ENCODE assay signal across 1 cellular context in the genomic region with DNA sequence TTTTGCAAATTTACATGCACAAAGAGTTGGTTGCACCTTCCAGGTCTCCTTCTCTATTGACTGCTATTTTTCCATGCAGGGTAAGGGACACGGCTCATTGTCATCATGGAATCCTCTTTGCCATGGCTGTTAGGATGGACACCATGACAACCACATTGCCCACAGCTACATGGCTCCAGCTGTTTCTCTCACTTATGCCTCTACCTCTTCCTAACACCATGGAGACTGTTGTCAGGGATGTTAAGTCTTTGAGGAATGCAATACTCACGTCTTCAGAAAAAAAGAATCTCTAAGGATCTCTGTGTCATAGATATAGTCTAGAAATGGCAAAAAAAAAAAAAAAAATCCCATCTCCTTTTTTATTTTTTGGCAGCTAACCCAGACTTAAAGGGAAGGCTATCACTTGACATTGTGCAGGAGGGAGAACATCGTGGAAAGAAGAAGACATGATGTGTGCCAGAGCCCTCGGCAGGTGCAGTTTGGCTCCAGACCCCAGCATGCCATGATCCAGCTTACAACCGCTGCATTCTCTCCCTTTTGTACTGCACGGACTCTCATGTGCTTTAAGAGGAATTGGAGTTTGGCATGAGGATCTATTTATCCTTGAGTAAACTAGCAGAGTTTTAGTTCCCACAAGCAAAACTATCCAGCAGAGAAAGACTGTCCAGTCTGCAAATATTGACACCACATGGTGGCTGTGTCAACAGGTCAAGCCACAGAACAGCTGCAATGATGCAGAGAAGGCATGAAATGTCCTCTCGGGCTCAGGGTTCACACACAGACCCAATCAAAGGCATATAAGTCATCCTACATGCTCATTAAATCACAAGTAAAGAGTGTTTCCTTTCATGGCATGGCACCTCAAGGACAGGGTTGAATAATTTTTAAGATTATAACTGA.
TF ChIP-seq lines count a peak whose summit lies in the region.

No MANE protein-coding gene starts in this region.

TF ChIP-seq in HepG2, 621 proteins besides CTCF, POLR2A, EP300 and RAD21 (continued from another document and continues in another):
- TF ChIP-seq, protein P1, sequence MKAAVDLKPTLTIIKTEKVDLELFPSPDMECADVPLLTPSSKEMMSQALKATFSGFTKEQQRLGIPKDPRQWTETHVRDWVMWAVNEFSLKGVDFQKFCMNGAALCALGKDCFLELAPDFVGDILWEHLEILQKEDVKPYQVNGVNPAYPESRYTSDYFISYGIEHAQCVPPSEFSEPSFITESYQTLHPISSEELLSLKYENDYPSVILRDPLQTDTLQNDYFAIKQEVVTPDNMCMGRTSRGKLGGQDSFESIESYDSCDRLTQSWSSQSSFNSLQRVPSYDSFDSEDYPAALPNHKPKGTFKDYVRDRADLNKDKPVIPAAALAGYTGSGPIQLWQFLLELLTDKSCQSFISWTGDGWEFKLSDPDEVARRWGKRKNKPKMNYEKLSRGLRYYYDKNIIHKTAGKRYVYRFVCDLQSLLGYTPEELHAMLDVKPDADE (CRISPR knock-in tag; IDR thresholded peaks at IDR 0.05), result no peak
- TF ChIP-seq ETV6 (CRISPR knock-in tag; conservative IDR thresholded peaks at IDR 0.05) (no peak), NR2C2 (CRISPR knock-in tag; IDR thresholded peaks at IDR 0.05; ENCODE audit: borderline replicate concordance) (no peak), TAF1 (CRISPR knock-in tag; IDR thresholded peaks at IDR 0.05) (no peak), MEIS2 (CRISPR knock-in tag; IDR thresholded peaks at IDR 0.05) (0 out of 2 replicates have a peak, but pooled peaks have one; percentile 45), TRIM22 (IDR thresholded peaks at IDR 0.05) (no peak), WIZ (CRISPR knock-in tag; IDR thresholded peaks at IDR 0.05) (0 out of 2 replicates have a peak, but pooled peaks have one; percentile 49), BCL6 (CRISPR knock-in tag; IDR thresholded peaks at IDR 0.05) (peak; percentile 84), MXI1 (IDR thresholded peaks at IDR 0.05; ENCODE audit: borderline replicate concordance, low read depth, low read length) (peak; percentile 55; the same call in 1 of the 3 replicates), NR2F2 (IDR thresholded peaks at IDR 0.05; ENCODE audit: borderline replicate concordance, low read depth) (peak; percentile 97), GATAD2A (CRISPR knock-in tag; IDR thresholded peaks at IDR 0.05) (peak; percentile 74), HNF4G (IDR thresholded peaks at IDR 0.05; ENCODE audit: borderline replicate concordance, low read depth, low read length) (peak; percentile 40; the same call in 1 of the 2 replicates), HNF4G (CRISPR knock-in tag; IDR thresholded peaks at IDR 0.05; ENCODE audit: borderline replicate concordance, low read depth) (no peak), ERF (CRISPR knock-in tag; IDR thresholded peaks at IDR 0.05) (0 out of 2 replicates have a peak, but pooled peaks have one; percentile 58), ZNF354B (CRISPR knock-in tag; IDR thresholded peaks at IDR 0.05) (no peak), PITX1 (CRISPR knock-in tag; IDR thresholded peaks at IDR 0.05) (peak; percentile 80), ZNF598 (CRISPR knock-in tag; IDR thresholded peaks at IDR 0.05; ENCODE audit: borderline replicate concordance) (no peak), GFI1 (CRISPR knock-in tag; IDR thresholded peaks at IDR 0.05; ENCODE audit: borderline replicate concordance) (peak; percentile 63), KDM1A (CRISPR knock-in tag; IDR thresholded peaks at IDR 0.05) (peak; percentile 54; the same call in 1 of the 2 replicates), KLF16 (CRISPR knock-in tag; IDR thresholded peaks at IDR 0.05) (0 out of 4 replicates have a peak, but pooled peaks of 1 of the 2 experiments have one; percentile 29), HNF4A (CRISPR knock-in tag; IDR thresholded peaks at IDR 0.05) (peak; percentile 88), ATF1 (CRISPR knock-in tag; IDR thresholded peaks at IDR 0.05) (no peak), CBFB (CRISPR knock-in tag; IDR thresholded peaks at IDR 0.05) (peak; percentile 98), FOXO1 (CRISPR knock-in tag; IDR thresholded peaks at IDR 0.05) (peak; percentile 82; the same call in 1 of the 2 replicates), ZGPAT (CRISPR knock-in tag; IDR thresholded peaks at IDR 0.05) (0 out of 2 replicates have a peak, but pooled peaks have one; percentile 47), SKI (IDR thresholded peaks at IDR 0.05; ENCODE audit: partially characterized antibody) (peak; percentile 85), ZKSCAN8 (CRISPR knock-in tag; IDR thresholded peaks at IDR 0.05; ENCODE audit: borderline replicate concordance) (0 out of 2 replicates have a peak, but pooled peaks have one; percentile 33), FOXP1 (IDR thresholded peaks at IDR 0.05) (no peak), FOXP1 (CRISPR knock-in tag; IDR thresholded peaks at IDR 0.05) (peak; percentile 87), ZNF367 (CRISPR knock-in tag; IDR thresholded peaks at IDR 0.05; ENCODE audit: borderline replicate concordance) (no peak), ZSCAN9 (CRISPR knock-in tag; IDR thresholded peaks at IDR 0.05; ENCODE audit: borderline replicate concordance) (peak; percentile 65; the same call in 1 of the 2 replicates), MEF2D (CRISPR knock-in tag; IDR thresholded peaks at IDR 0.05) (0 out of 2 replicates have a peak, but pooled peaks have one; percentile 59), MIER2 (CRISPR knock-in tag; IDR thresholded peaks at IDR 0.05) (0 out of 2 replicates have a peak, but pooled peaks have one; percentile 47), DNMT1 (CRISPR knock-in tag; IDR thresholded peaks at IDR 0.05) (no peak), SALL1 (CRISPR knock-in tag; IDR thresholded peaks at IDR 0.05) (peak; percentile 55; the same call in 1 of the 2 replicates), TCF7 (IDR thresholded peaks at IDR 0.05; ENCODE audit: low read depth) (0 out of 2 replicates have a peak, but pooled peaks have one; percentile 22), HDAC2 (CRISPR knock-in tag; IDR thresholded peaks at IDR 0.05) (peak; percentile 79; the same call in 1 of the 2 replicates), TEAD3 (CRISPR knock-in tag; optimal IDR thresholded peaks at IDR 0.05; ENCODE audit: borderline replicate concordance) (peak; percentile 76), SOX6 (IDR thresholded peaks at IDR 0.05) (no peak), SOX6 (CRISPR knock-in tag; IDR thresholded peaks at IDR 0.05) (peak; percentile 72)
- TF ChIP-seq, protein P2, sequence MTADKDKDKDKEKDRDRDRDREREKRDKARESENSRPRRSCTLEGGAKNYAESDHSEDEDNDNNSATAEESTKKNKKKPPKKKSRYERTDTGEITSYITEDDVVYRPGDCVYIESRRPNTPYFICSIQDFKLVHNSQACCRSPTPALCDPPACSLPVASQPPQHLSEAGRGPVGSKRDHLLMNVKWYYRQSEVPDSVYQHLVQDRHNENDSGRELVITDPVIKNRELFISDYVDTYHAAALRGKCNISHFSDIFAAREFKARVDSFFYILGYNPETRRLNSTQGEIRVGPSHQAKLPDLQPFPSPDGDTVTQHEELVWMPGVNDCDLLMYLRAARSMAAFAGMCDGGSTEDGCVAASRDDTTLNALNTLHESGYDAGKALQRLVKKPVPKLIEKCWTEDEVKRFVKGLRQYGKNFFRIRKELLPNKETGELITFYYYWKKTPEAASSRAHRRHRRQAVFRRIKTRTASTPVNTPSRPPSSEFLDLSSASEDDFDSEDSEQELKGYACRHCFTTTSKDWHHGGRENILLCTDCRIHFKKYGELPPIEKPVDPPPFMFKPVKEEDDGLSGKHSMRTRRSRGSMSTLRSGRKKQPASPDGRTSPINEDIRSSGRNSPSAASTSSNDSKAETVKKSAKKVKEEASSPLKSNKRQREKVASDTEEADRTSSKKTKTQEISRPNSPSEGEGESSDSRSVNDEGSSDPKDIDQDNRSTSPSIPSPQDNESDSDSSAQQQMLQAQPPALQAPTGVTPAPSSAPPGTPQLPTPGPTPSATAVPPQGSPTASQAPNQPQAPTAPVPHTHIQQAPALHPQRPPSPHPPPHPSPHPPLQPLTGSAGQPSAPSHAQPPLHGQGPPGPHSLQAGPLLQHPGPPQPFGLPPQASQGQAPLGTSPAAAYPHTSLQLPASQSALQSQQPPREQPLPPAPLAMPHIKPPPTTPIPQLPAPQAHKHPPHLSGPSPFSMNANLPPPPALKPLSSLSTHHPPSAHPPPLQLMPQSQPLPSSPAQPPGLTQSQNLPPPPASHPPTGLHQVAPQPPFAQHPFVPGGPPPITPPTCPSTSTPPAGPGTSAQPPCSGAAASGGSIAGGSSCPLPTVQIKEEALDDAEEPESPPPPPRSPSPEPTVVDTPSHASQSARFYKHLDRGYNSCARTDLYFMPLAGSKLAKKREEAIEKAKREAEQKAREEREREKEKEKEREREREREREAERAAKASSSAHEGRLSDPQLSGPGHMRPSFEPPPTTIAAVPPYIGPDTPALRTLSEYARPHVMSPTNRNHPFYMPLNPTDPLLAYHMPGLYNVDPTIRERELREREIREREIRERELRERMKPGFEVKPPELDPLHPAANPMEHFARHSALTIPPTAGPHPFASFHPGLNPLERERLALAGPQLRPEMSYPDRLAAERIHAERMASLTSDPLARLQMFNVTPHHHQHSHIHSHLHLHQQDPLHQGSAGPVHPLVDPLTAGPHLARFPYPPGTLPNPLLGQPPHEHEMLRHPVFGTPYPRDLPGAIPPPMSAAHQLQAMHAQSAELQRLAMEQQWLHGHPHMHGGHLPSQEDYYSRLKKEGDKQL (CRISPR knock-in tag; IDR thresholded peaks at IDR 0.05; ENCODE audit: low read depth), result peak; percentile 84
- TF ChIP-seq, protein P3, sequence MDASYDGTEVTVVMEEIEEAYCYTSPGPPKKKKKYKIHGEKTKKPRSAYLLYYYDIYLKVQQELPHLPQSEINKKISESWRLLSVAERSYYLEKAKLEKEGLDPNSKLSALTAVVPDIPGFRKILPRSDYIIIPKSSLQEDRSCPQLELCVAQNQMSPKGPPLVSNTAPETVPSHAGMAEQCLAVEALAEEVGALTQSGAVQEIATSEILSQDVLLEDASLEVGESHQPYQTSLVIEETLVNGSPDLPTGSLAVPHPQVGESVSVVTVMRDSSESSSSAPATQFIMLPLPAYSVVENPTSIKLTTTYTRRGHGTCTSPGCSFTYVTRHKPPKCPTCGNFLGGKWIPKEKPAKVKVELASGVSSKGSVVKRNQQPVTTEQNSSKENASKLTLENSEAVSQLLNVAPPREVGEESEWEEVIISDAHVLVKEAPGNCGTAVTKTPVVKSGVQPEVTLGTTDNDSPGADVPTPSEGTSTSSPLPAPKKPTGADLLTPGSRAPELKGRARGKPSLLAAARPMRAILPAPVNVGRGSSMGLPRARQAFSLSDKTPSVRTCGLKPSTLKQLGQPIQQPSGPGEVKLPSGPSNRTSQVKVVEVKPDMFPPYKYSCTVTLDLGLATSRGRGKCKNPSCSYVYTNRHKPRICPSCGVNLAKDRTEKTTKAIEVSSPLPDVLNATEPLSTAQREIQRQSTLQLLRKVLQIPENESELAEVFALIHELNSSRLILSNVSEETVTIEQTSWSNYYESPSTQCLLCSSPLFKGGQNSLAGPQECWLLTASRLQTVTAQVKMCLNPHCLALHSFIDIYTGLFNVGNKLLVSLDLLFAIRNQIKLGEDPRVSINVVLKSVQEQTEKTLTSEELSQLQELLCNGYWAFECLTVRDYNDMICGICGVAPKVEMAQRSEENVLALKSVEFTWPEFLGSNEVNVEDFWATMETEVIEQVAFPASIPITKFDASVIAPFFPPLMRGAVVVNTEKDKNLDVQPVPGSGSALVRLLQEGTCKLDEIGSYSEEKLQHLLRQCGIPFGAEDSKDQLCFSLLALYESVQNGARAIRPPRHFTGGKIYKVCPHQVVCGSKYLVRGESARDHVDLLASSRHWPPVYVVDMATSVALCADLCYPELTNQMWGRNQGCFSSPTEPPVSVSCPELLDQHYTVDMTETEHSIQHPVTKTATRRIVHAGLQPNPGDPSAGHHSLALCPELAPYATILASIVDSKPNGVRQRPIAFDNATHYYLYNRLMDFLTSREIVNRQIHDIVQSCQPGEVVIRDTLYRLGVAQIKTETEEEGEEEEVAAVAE (CRISPR knock-in tag; IDR thresholded peaks at IDR 0.05; ENCODE audit: borderline replicate concordance), result 0 out of 2 replicates have a peak, but pooled peaks have one; percentile 48
- TF ChIP-seq, protein P4, sequence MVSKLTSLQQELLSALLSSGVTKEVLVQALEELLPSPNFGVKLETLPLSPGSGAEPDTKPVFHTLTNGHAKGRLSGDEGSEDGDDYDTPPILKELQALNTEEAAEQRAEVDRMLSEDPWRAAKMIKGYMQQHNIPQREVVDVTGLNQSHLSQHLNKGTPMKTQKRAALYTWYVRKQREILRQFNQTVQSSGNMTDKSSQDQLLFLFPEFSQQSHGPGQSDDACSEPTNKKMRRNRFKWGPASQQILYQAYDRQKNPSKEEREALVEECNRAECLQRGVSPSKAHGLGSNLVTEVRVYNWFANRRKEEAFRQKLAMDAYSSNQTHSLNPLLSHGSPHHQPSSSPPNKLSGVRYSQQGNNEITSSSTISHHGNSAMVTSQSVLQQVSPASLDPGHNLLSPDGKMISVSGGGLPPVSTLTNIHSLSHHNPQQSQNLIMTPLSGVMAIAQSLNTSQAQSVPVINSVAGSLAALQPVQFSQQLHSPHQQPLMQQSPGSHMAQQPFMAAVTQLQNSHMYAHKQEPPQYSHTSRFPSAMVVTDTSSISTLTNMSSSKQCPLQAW (CRISPR knock-in tag; IDR thresholded peaks at IDR 0.05), result 0 out of 2 replicates have a peak, but pooled peaks have one; percentile 36
